23 cellular contexts compared by ENCODE assay signal in genomic region chr20:19659468-19659867, GRCh38.
DNase-seq lines count a peak whose midpoint lies in the region; ATAC-seq and TF ChIP-seq lines count a peak whose summit lies in the region.
"Had no signal": no experiment of that assay in that cellular context is flagged by ENCODE, and none has a peak within 500 bp of the region (broad histone marks: within the 10 kb centered on the region; RNA-seq: fewer than 3 reads in every experiment).

No MANE protein-coding gene starts in this region.

- no peaks in the 10 kb centered on the region for H3K4me1 ChIP-seq in colonic mucosa
- H3K4me1 ChIP-seq: Caco-2 had no signal

- H3K9ac ChIP-seq in colonic mucosa (ENCODE audit: low read depth in 2 of 2, low read length in 2 of 2), result no peak overlapping the region

- ATAC-seq in GM21423 (IDR thresholded peaks at IDR 0.05; ENCODE audit: unreplicated experiment) (peak; percentile 43), HG03460 (IDR thresholded peaks at IDR 0.05; ENCODE audit: unreplicated experiment) (peak; percentile 48), HG03439 (IDR thresholded peaks at IDR 0.05; ENCODE audit: unreplicated experiment) (no peak)
- ATAC-seq: activated CD4-positive, alpha-beta T cell treated with anti-CD3 and anti-CD28 coated beads for 36 hours; left lobe of liver; stimulated activated naive CD8-positive, alpha-beta T cell treated with anti-CD3 and anti-CD28 coated beads, Interleukin-15, Interleukin-2, amounts not matched to agents 100 U/mL and 50 U/mL, for 24 hours had no signal

- H3K9me3 Mint-ChIP-seq in nephron progenitor cell, result no peaks in the 10 kb centered on the region
- H3K9me3 Mint-ChIP-seq: activated naive CD8-positive, alpha-beta T cell treated with anti-CD3 and anti-CD28 coated beads for 36 hours had no signal

- H3K4me3 Mint-ChIP-seq in nephron progenitor cell, result no peak overlapping the region
- H3K4me3 Mint-ChIP-seq: activated CD4-positive, alpha-beta T cell treated with anti-CD3 and anti-CD28 coated beads for 36 hours; activated naive CD8-positive, alpha-beta T cell treated with anti-CD3 and anti-CD28 coated beads for 36 hours had no signal

- intact Hi-C loops in colonic mucosa (cut with DNase I), result no loop called here

- H3K36me3 ChIP-seq in colonic mucosa, result no peaks in the 10 kb centered on the region
- H3K36me3 ChIP-seq: thyroid gland had no signal

- H3K27ac ChIP-seq in colonic mucosa, result no peak overlapping the region
- H3K27ac ChIP-seq: coronary artery, thyroid gland had no signal

- DNase-seq in GM12865 (ENCODE audit: low read depth), result peak; percentile 25
- DNase-seq in epithelial cell of proximal tubule (ENCODE audit: low read depth), result peak; percentile 46
- no peak for DNase-seq in DMS114 treated with DMSO at 0.1 percent for 48 hours (lab: John Stamatoyannopoulos, UW; ENCODE audit: unreplicated experiment)
- DNase-seq in colonic mucosa, result no peak
- no peak for DNase-seq in nephron progenitor cell
- DNase-seq: activated CD4-positive, alpha-beta T cell treated with anti-CD3 and anti-CD28 coated beads for 36 hours; activated naive CD8-positive, alpha-beta T cell treated with anti-CD3 and anti-CD28 coated beads for 36 hours; activated T-cell treated with anti-CD3 and anti-CD28 coated beads, Interleukin-2, amount 50 U/mL, for 48 hours; Caco-2; Kasumi-1; NCI-H1105; NCI-H2081 treated with DMSO at 0.1 percent for 48 hours; NCI-H446; stimulated activated CD4-positive, alpha-beta T cell treated with anti-CD3 and anti-CD28 coated beads, Interleukin-1b, Interleukin-23, amount 100 ng/mL, for 48 hours; stimulated activated naive CD8-positive, alpha-beta T cell treated with anti-CD3 and anti-CD28 coated beads, Interleukin-15, Interleukin-2, amounts not matched to agents 100 U/mL and 50 U/mL, for 24 hours; SW 1271; thyroid gland had no signal

- H3K9me3 ChIP-seq in colonic mucosa, result no peaks in the 10 kb centered on the region
- H3K9me3 ChIP-seq: Caco-2, thyroid gland had no signal

- peaks cover 33% of the 10 kb centered on the region for H3K4me1 Mint-ChIP-seq in nephron progenitor cell

- H3K36me3 Mint-ChIP-seq in nephron progenitor cell (ENCODE audit: low read depth), result peaks cover under 1% of the 10 kb centered on the region
- H3K36me3 Mint-ChIP-seq: activated naive CD8-positive, alpha-beta T cell treated with anti-CD3 and anti-CD28 coated beads for 36 hours had no signal

- no peak overlapping the region for H3K27ac Mint-ChIP-seq in nephron progenitor cell
- H3K27ac Mint-ChIP-seq: activated CD4-positive, alpha-beta T cell treated with anti-CD3 and anti-CD28 coated beads for 36 hours; activated naive CD8-positive, alpha-beta T cell treated with anti-CD3 and anti-CD28 coated beads for 36 hours; progenitor cell of endocrine pancreas had no signal

- TF ChIP-seq CTCF in GM12865 (IDR thresholded peaks at IDR 0.05; ENCODE audit: insufficient read depth, low read depth, low read length, missing control alignments) (no peak), epithelial cell of proximal tubule (conservative IDR thresholded peaks at IDR 0.05; ENCODE audit: low read depth, low read length) (no peak), colonic mucosa (IDR thresholded peaks at IDR 0.05) (no peak), nephron progenitor cell (IDR thresholded peaks at IDR 0.05) (no peak)

- no peak overlapping the region for H3K4me3 ChIP-seq in GM12865 (ENCODE audit: low read depth, low read length)
- no peak overlapping the region for H3K4me3 ChIP-seq in epithelial cell of proximal tubule (ENCODE audit: low read depth, low read length)
- H3K4me3 ChIP-seq in colonic mucosa, result no peak overlapping the region
- H3K4me3 ChIP-seq: coronary artery, thyroid gland had no signal

- peaks cover 17% of the 10 kb centered on the region for H3K27me3 Mint-ChIP-seq in nephron progenitor cell (ENCODE audit: low read depth, poor library complexity)

- no peaks in the 10 kb centered on the region for H3K27me3 ChIP-seq in colonic mucosa
- H3K27me3 ChIP-seq: thyroid gland had no signal

Comparison
In these comparisons a context has a peak if more than half of its experiments do, and no peak if none do; other contexts are left out.
1. DNase-seq: peak in GM12865 (single experiment) and epithelial cell of proximal tubule (single experiment); none in DMS114 treated with DMSO at 0.1 percent for 48 hours (single experiment), colonic mucosa (single experiment) and nephron progenitor cell (single experiment).